Comparison of ENCODE assay signal across 8 cellular contexts in genomic region chr17:47531228-47531820, GRCh38. TPM values are rescaled to one million over a fixed set of nuclear protein-coding genes. Genes with fewer than 3 reads are reported as not detected.
DNase-seq lines count a peak whose midpoint lies in the region; ATAC-seq and TF ChIP-seq lines count a peak whose summit lies in the region.
"Not testable (repeated sequence)": the region's sequence is repeated elsewhere in the genome, so short reads cannot be mapped to it uniquely, and the experiment has no call there.

No MANE protein-coding gene starts in this region.

- not testable (repeated sequence) for H3K36me3 ChIP-seq in lower lobe of right lung

- peaks cover 16% of the 10 kb centered on the region for H3K4me1 ChIP-seq in lower lobe of right lung

- ATAC-seq in GM19372 (IDR thresholded peaks at IDR 0.05; ENCODE audit: low read depth, unreplicated experiment) (peak; percentile 31), HG03039 (IDR thresholded peaks at IDR 0.05; ENCODE audit: unreplicated experiment) (peak; percentile 24), lower lobe of right lung (peak; percentile 71 to 75)
- ATAC-seq in activated T-cell treated with anti-CD3 and anti-CD28 coated beads, Interleukin-2, amount 50 U/mL, for 4 hours = peak; percentile 44 to 45

- H3K4me3 ChIP-seq in epithelial cell of proximal tubule (ENCODE audit: low read depth, low read length) = peak overlapping the region; percentile 66
- H3K4me3 ChIP-seq in lower lobe of right lung = peak overlapping the region; percentile 64

- H3K27ac Mint-ChIP-seq in CD14-positive monocyte = peak overlapping the region in 1 of 7 donors; percentile 80

- H3K9me3 Mint-ChIP-seq in CD14-positive monocyte; activated T-cell treated with anti-CD3 and anti-CD28 coated beads, Interleukin-2, amount 50 U/mL, for 4 hours: not testable (repeated sequence)

- not testable (repeated sequence) for DNase-seq in CD14-positive monocyte (ENCODE audit: low spot score); epithelial cell of proximal tubule (ENCODE audit: low read depth); lower lobe of right lung
- peak; percentile 32 for DNase-seq in NK-92 treated with Interleukin-12 subunit alpha and Interleukin-12 subunit beta, amount 100 ng/mL, for 24 hours (lab: John Stamatoyannopoulos, UW)
- DNase-seq in activated T-cell treated with anti-CD3 and anti-CD28 coated beads, Interleukin-2, amount 50 U/mL, for 4 hours = peak; percentile 5
- DNase-seq in stimulated activated CD4-positive, alpha-beta T cell treated with anti-CD3 and anti-CD28 coated beads, Interleukin-1b, Interleukin-23, amount 100 ng/mL, for 4 hours (ENCODE audit: low read depth in 2 of 2) = peak; percentile 4 to 7

- not testable (repeated sequence) for TF ChIP-seq CTCF in CD14-positive monocyte (IDR thresholded peaks at IDR 0.05); epithelial cell of proximal tubule (conservative IDR thresholded peaks at IDR 0.05; ENCODE audit: low read depth, low read length); lower lobe of right lung (IDR thresholded peaks at IDR 0.05)

- peak overlapping the region; percentile 81 for H3K27ac ChIP-seq in lower lobe of right lung

- H3K27me3 ChIP-seq in lower lobe of right lung (ENCODE audit: low read depth) = not testable (repeated sequence)

- intact Hi-C loops in CD14-positive monocyte (cut with micrococcal nuclease); lower lobe of right lung (cut with DNase I): not testable (repeated sequence)

- peak overlapping the region; percentile 92 to 94 for H3K4me3 Mint-ChIP-seq in CD14-positive monocyte
- not testable (repeated sequence) for H3K4me3 Mint-ChIP-seq in activated T-cell treated with anti-CD3 and anti-CD28 coated beads, Interleukin-2, amount 50 U/mL, for 4 hours

- not testable (repeated sequence) for H3K36me3 Mint-ChIP-seq in CD14-positive monocyte; activated T-cell treated with anti-CD3 and anti-CD28 coated beads, Interleukin-2, amount 50 U/mL, for 4 hours (ENCODE audit: insufficient read depth)

- peaks cover 14% of the 10 kb centered on the region for H3K4me1 Mint-ChIP-seq in CD14-positive monocyte
- peaks cover 15% of the 10 kb centered on the region for H3K4me1 Mint-ChIP-seq in activated T-cell treated with anti-CD3 and anti-CD28 coated beads, Interleukin-2, amount 50 U/mL, for 4 hours (ENCODE audit: low read depth)

- H3K27me3 Mint-ChIP-seq in CD14-positive monocyte (ENCODE audit: low read depth in 3 of 3); activated T-cell treated with anti-CD3 and anti-CD28 coated beads, Interleukin-2, amount 50 U/mL, for 4 hours (ENCODE audit: low read depth): not testable (repeated sequence)

- H3K9me3 ChIP-seq in lower lobe of right lung = not testable (repeated sequence)

RNA-seq across cellular contexts. Expression of gene NPEPPS, which starts 0.4 kb away (rescaled TPM):
- polyA plus RNA-seq in CD14-positive monocyte = 10 to 100 TPM; 38.3 to 53.1 TPM
- 10 to 100 TPM; 63.2 to 69.5 (median 67.5) TPM for total RNA-seq in activated T-cell treated with anti-CD3 and anti-CD28 coated beads, Interleukin-2, amount 50 U/mL, for 4 hours
- total RNA-seq in epithelial cell of proximal tubule (45.4 and 96.5 TPM in 2 replicates), lower lobe of right lung (124 TPM)
